ENCODE assay signal across 1 cellular context in genomic region chr1:205688681-205689080, GRCh38.
TF ChIP-seq lines count a peak whose summit lies in the region.

No MANE protein-coding gene starts in this region.

TF ChIP-seq in K562, 482 proteins besides CTCF, POLR2A, EP300 and RAD21 (continued from another document):
- 0 out of 2 replicates have a peak, but pooled peaks have one; percentile 14 for TF ChIP-seq ZNF121 (CRISPR knock-in tag; conservative IDR thresholded peaks at IDR 0.05)
TF ChIP-seq in K562: peak in this region for 1.
